In the genomic region with DNA sequence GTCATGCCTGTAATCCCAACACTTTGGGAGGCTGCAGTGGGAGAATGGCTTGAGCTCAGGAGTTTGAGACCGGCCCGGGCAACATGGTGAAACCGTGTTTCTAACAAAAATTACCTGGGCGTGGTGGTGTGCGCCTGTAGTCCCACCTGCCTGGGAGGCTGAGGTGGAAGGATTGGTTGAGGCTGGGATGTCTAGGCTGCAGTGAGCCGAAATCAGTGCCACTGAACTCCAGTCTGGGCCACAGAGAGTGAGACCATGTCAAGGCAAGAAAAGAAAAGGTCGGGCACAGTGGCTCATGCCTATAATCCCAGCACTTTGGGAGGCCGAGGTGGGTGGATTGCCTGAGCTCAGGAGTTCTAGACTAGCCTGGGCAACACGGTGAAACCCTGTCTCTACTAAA, we compare ENCODE assay signal across 23 cellular contexts. TPM values are rescaled to one million over a fixed set of nuclear protein-coding genes. Genes with fewer than 3 reads are reported as not detected.
DNase-seq lines count a peak whose midpoint lies in the region; ATAC-seq, FAIRE-seq and TF ChIP-seq lines count a peak whose summit lies in the region.
"Had no signal": no experiment of that assay in that cellular context is flagged by ENCODE, and none has a peak within 500 bp of the region (broad histone marks: within the 10 kb centered on the region; RNA-seq: fewer than 3 reads in every experiment).

No MANE protein-coding gene starts in this region.

- POLR2A ChIA-PET in Panc1 (lab: Charles Lee) (no interaction called here), H1 (lab: Charles Lee; ENCODE audit: partially characterized antibody) (no interaction called here)

- H3K4ac ChIP-seq in H1 (replicated peaks; ENCODE audit: insufficient read length, low read depth, low read length): no peak overlapping the region

- H4K20me1 ChIP-seq in H1 (replicated peaks in 1 of 2; ENCODE audit: control insufficient read depth in 1 of 2, insufficient read depth in 2 of 2, low read length in 2 of 2) (no peaks in the 10 kb centered on the region), neural progenitor cell (ENCODE audit: low read depth) (no peaks in the 10 kb centered on the region)

- intact Hi-C loops in Panc1 (cut with micrococcal nuclease; ENCODE audit: unreplicated experiment): loop anchor here (5.0 kb wide), 2 partner anchors 39 to 124 kb away; no protein-coding TSS in a partner anchor

- H2AK5ac ChIP-seq in H1 (ENCODE audit: low read depth, low read length): peak overlapping the region; percentile 24; the same call in 1 of the 2 replicates

- H3K27me3 Mint-ChIP-seq in neural progenitor cell (ENCODE audit: insufficient read depth, low read depth): peaks cover 7% of the 10 kb centered on the region
- no peaks in the 10 kb centered on the region for H3K27me3 Mint-ChIP-seq in stimulated activated memory B cell treated with anti-CD40 and anti-IgM and Interleukin-4, amounts not matched to agents 10 μg/mL and 1 μg/mL and 100 μg/mL, for 72 hours

- H4K8ac ChIP-seq in H1 (ENCODE audit: extremely low read depth, insufficient read depth, low read length): no peak overlapping the region; the same call in 1 of the 2 replicates

- H3K27me3 ChIP-seq in Panc1 (ENCODE audit: control insufficient read depth, insufficient read depth, low read length): no peaks in the 10 kb centered on the region
- no peaks in the 10 kb centered on the region for H3K27me3 ChIP-seq in H1 (replicated peaks in 1 of 4; ENCODE audit: control insufficient read depth in 3 of 4, extremely low read depth in 1 of 4, insufficient read depth in 3 of 4, low read length in 3 of 4)
- H3K27me3 ChIP-seq in neural progenitor cell: no peaks in the 10 kb centered on the region

- H3K9me3 ChIP-seq in Panc1 (ENCODE audit: control insufficient read depth, insufficient read depth, low read depth, low read length) (no peaks in the 10 kb centered on the region), H1 (ENCODE audit: insufficient read depth in 2 of 2, low read depth in 1 of 2, low read length in 1 of 2) (no peaks in the 10 kb centered on the region), neural progenitor cell (ENCODE audit: low read depth) (no peaks in the 10 kb centered on the region)

- H4K5ac ChIP-seq in H1 (ENCODE audit: insufficient read length, low read depth, low read length): no peak overlapping the region

- no peaks in the 10 kb centered on the region for H3K36me3 Mint-ChIP-seq in neural progenitor cell
- no peaks in the 10 kb centered on the region for H3K36me3 Mint-ChIP-seq in stimulated activated memory B cell treated with anti-CD40 and anti-IgM and Interleukin-4, amounts not matched to agents 10 μg/mL and 1 μg/mL and 100 μg/mL, for 72 hours

- H3K4me3 ChIP-seq in Panc1 (ENCODE audit: low read depth in 2 of 2, low read length in 2 of 2) (no peak overlapping the region), H1 (ENCODE audit: extremely low read depth in 1 of 4, insufficient read depth in 2 of 4, low read depth in 3 of 4, low read length in 4 of 4) (no peak overlapping the region), neural progenitor cell (no peak overlapping the region)
- H3K4me3 ChIP-seq: GM23248 had no signal

- no peaks in the 10 kb centered on the region for H3K23me2 ChIP-seq in H1 (ENCODE audit: low read depth, low read length)

- 95% methylated on average over 8 of the region's 9 CpGs; no CpG with 5 or more reads in 1 of the 2 experiments for WGBS in H1 (ENCODE audit: extremely low coverage in 1 of 2, insufficient coverage in 1 of 2, insufficient read length in 1 of 2, insufficient replicate concordance in 2 of 2, low coverage in 1 of 2, low lambda C conversion rate in 2 of 2, missing lambda C conversion rate in 1 of 2), 2 experiments

- H3K4me1 ChIP-seq in Panc1 (ENCODE audit: control insufficient read depth, insufficient read depth, low read length): peaks cover 36% of the 10 kb centered on the region
- peaks cover 0 to 4% (median 4%) of the 10 kb centered on the region in 4 experiments; a peak in 4 of 7 replicates for H3K4me1 ChIP-seq in H1 (replicated peaks in 1 of 4; ENCODE audit: control insufficient read depth in 3 of 4, insufficient read depth in 4 of 4, low read length in 3 of 4)
- peaks cover 3% of the 10 kb centered on the region for H3K4me1 ChIP-seq in neural progenitor cell

- H3K36me3 ChIP-seq in Panc1 (ENCODE audit: control insufficient read depth, insufficient read depth, low read length): no peaks in the 10 kb centered on the region
- H3K36me3 ChIP-seq in H1 (ENCODE audit: control insufficient read depth in 2 of 4, insufficient read depth in 4 of 4, low read length in 3 of 4): no peaks in the 10 kb centered on the region
- no peaks in the 10 kb centered on the region for H3K36me3 ChIP-seq in neural progenitor cell

- H2BK5ac ChIP-seq in H1 (ENCODE audit: low read depth, low read length): no peak overlapping the region

- peaks cover 18% of the 10 kb centered on the region for H3K4me1 Mint-ChIP-seq in neural progenitor cell
- peaks cover 14% of the 10 kb centered on the region for H3K4me1 Mint-ChIP-seq in stimulated activated memory B cell treated with anti-CD40 and anti-IgM and Interleukin-4, amounts not matched to agents 10 μg/mL and 1 μg/mL and 100 μg/mL, for 72 hours

- H3K79me1 ChIP-seq in H1 (ENCODE audit: low read depth, low read length): no peaks in the 10 kb centered on the region

- no peak for TF ChIP-seq RAD21 in H1 (IDR thresholded peaks at IDR 0.05 in 1 of 2, conservative IDR thresholded peaks at IDR 0.05 in 1 of 2; ENCODE audit: low read depth in 2 of 2, low read length in 2 of 2)

- no peak overlapping the region for H3K23ac ChIP-seq in H1 (ENCODE audit: insufficient read length)

- no peak overlapping the region for H3K18ac ChIP-seq in H1 (ENCODE audit: extremely low read depth, low read length)

- H2BK120ac ChIP-seq in H1 (replicated peaks; ENCODE audit: low read depth, low read length): no peak overlapping the region

- peak overlapping the region; percentile 42 for H3K27ac Mint-ChIP-seq in neural progenitor cell
- H3K27ac Mint-ChIP-seq in stimulated activated memory B cell treated with anti-CD40 and anti-IgM and Interleukin-4, amounts not matched to agents 10 μg/mL and 1 μg/mL and 100 μg/mL, for 72 hours: peak overlapping the region; percentile 57
- H3K27ac Mint-ChIP-seq: H9 had no signal

- no peak for ATAC-seq in Panc1
- ATAC-seq in stimulated activated memory B cell treated with anti-CD40 and anti-IgM and Interleukin-4, amounts not matched to agents 10 μg/mL and 1 μg/mL and 100 μg/mL, for 72 hours: no peak

- in situ Hi-C loops in Panc1 (cut with HindIII; ENCODE audit: low pct_unique_long_range_greater_than_20kb, low sequenced_read_pairs): no loop called here

- no peak overlapping the region for H2BK15ac ChIP-seq in H1 (ENCODE audit: low read length)

- H3K79me2 ChIP-seq in H1 (ENCODE audit: control insufficient read depth in 1 of 2, insufficient read depth in 2 of 2, low read length in 2 of 2): no peaks in the 10 kb centered on the region
- no peaks in the 10 kb centered on the region for H3K79me2 ChIP-seq in neural progenitor cell (ENCODE audit: low read depth)

- H3K27ac ChIP-seq in Panc1 (ENCODE audit: low read length) (peak overlapping the region; percentile 99), H1 (ENCODE audit: low read depth, low read length) (no peak overlapping the region), neural progenitor cell (no peak overlapping the region)
- H3K27ac ChIP-seq: GM23248, RWPE1 had no signal

- DNase-seq in Panc1 (ENCODE audit: low read depth, low spot score) (no peak), H1 (ENCODE audit: low read depth in 1 of 2, low spot score in 2 of 2) (no peak), neural progenitor cell (ENCODE audit: low spot score) (no peak), DMS53 (lab: John Stamatoyannopoulos, UW) (no peak), NCI-H1105 (lab: John Stamatoyannopoulos, UW) (no peak), NCI-H2081 (lab: John Stamatoyannopoulos, UW) (no peak)
- DNase-seq: ACHN, GM23248, H9, KBM-7, MV-4-11, NCI-H1105 treated with DMSO at 0.1 percent for 48 hours, NCI-H146, NCI-H2029 treated with DMSO at 0.1 percent for 48 hours, NCI-H2227 treated with DMSO at 0.1 percent for 48 hours, NCI-H526 treated with DMSO at 0.1 percent for 48 hours, SHP77 treated with DMSO at 0.1 percent for 48 hours, SW 1271 had no signal

- TF ChIP-seq EP300 in H1 (IDR thresholded peaks at IDR 0.05; ENCODE audit: borderline replicate concordance in 1 of 2, low read depth in 2 of 2, low read length in 2 of 2): no peak

- no peak for FAIRE-seq in H1 (lab: Jason Lieb, UNC)
- FAIRE-seq: D721Med, GM18507, HTR-8/SVneo had no signal

- peaks cover 2% of the 10 kb centered on the region for H3K9me3 Mint-ChIP-seq in neural progenitor cell
- H3K9me3 Mint-ChIP-seq in stimulated activated memory B cell treated with anti-CD40 and anti-IgM and Interleukin-4, amounts not matched to agents 10 μg/mL and 1 μg/mL and 100 μg/mL, for 72 hours: no peaks in the 10 kb centered on the region

- H3K9ac ChIP-seq in H1 (replicated peaks in 1 of 4; ENCODE audit: extremely low read depth in 1 of 4, low read depth in 3 of 4, low read length in 3 of 4): no peak overlapping the region
- no peak overlapping the region for H3K9ac ChIP-seq in neural progenitor cell
- H3K9ac ChIP-seq: GM23248 had no signal

- no TSS peak for BruUV-seq in Panc1 (replicated peaks; lab: Mats Ljungman, UMichigan)

- H3K4me3 Mint-ChIP-seq in neural progenitor cell: no peak overlapping the region
- no peak overlapping the region for H3K4me3 Mint-ChIP-seq in stimulated activated memory B cell treated with anti-CD40 and anti-IgM and Interleukin-4, amounts not matched to agents 10 μg/mL and 1 μg/mL and 100 μg/mL, for 72 hours
- H3K4me3 Mint-ChIP-seq: H9 had no signal

- no peak for TF ChIP-seq CTCF in Panc1 (IDR thresholded peaks at IDR 0.05)
- no peak for TF ChIP-seq CTCF in H1 (IDR thresholded peaks at IDR 0.05; ENCODE audit: control extremely low read depth in 1 of 3, insufficient read depth in 1 of 3, low read depth in 1 of 3, low read length in 3 of 3)
- TF ChIP-seq CTCF in neural progenitor cell (IDR thresholded peaks at IDR 0.05): no peak

- no peak for TF ChIP-seq POLR2A in H1 (IDR thresholded peaks at IDR 0.05; ENCODE audit: control extremely low read depth in 1 of 2, low read depth in 2 of 2, low read length in 2 of 2)

- H2BK12ac ChIP-seq in H1 (ENCODE audit: low read depth, low read length): no peak overlapping the region

- no peak overlapping the region for H3K14ac ChIP-seq in H1 (ENCODE audit: insufficient read length)

- H2AFZ ChIP-seq in H1 (ENCODE audit: low read length) (no peak overlapping the region), neural progenitor cell (replicated peaks) (no peak overlapping the region)

- H3K4me2 ChIP-seq in H1 (ENCODE audit: insufficient read depth in 1 of 2, low read depth in 2 of 2, low read length in 2 of 2): no peak overlapping the region
- H3K4me2 ChIP-seq in neural progenitor cell: no peak overlapping the region

- no peak overlapping the region for H2BK20ac ChIP-seq in H1 (ENCODE audit: low read length)

- peaks cover 16% of the 10 kb centered on the region for H3F3A ChIP-seq in neural progenitor cell (ENCODE audit: low read depth)

- no peak overlapping the region for H4K91ac ChIP-seq in H1 (replicated peaks; ENCODE audit: insufficient read length, low read length)

- CTCF ChIA-PET in Panc1 (lab: Charles Lee): interaction anchor here (1.1 kb wide), 1 partner anchor 37 kb away, joined by 18 read pairs; no protein-coding TSS in a partner anchor
- CTCF ChIA-PET in H1 (lab: Charles Lee; ENCODE audit: partially characterized antibody): interaction anchor here (1.1 to 6.0 kb wide), 5 partner anchors 20 to 164 kb away, joined by 3 to 57 read pairs (median 6); no protein-coding TSS in a partner anchor

- no peak overlapping the region for H3K56ac ChIP-seq in H1 (replicated peaks; ENCODE audit: insufficient read length, low read depth, low read length)

RNA-seq across cellular contexts. Expression of a gene that starts 8.2 kb away (rescaled TPM):
- total RNA-seq in Panc1 (2021; ENCODE audit: unreplicated experiment): 34.8 TPM
- 76.6 TPM for polyA plus RNA-seq in Panc1 (2012; ENCODE audit: insufficient read length)
- 21.2 and 21.4 TPM in 2 replicates for total RNA-seq in H1 (2021; fragmentation: NEBNext Ultra II Directional; extraction: Animal tissue kit (Norgen Biotek cat#: 25700))
- polyA plus RNA-seq in H1 (2011; rRNA removed): 22.4 and 23.6 TPM in 2 replicates
- polyA plus RNA-seq in H1 (2011; cell fraction: cytosol; rRNA removed): 38.7 TPM
- 30.4 TPM for polyA plus RNA-seq in H1 (2011; cell fraction: nucleus; rRNA removed)
- polyA plus RNA-seq in H1 (2012, experiment 1 of 2): 20.6 to 32.3 TPM (median 27.0 TPM) in 4 replicates
- 17.8 TPM for polyA plus RNA-seq in H1 (2012, experiment 2 of 2)
- 9.6 TPM for polyA plus RNA-seq in H1 (2013, experiment 1 of 2)
- polyA plus RNA-seq in H1 (2013, experiment 2 of 2): 8.0 TPM
- polyA minus RNA-seq in H1 (2011; rRNA and poly(A)+ RNA removed): 9.7 and 10.2 TPM in 2 replicates
- 10.0 TPM for polyA minus RNA-seq in H1 (2011; cell fraction: cytosol; rRNA and poly(A)+ RNA removed)
- polyA minus RNA-seq in H1 (2011; cell fraction: nucleus; rRNA and poly(A)+ RNA removed): 7.3 TPM
- 15.3 and 24.1 TPM in 2 replicates for total RNA-seq in neural progenitor cell (ENCODE audit: low replicate concordance)

RNA-seq across cellular contexts. Expression of a gene that starts 55.3 kb away (rescaled TPM):
- total RNA-seq in Panc1 (2021; ENCODE audit: unreplicated experiment): 132 TPM
- 11.2 TPM for polyA plus RNA-seq in Panc1 (2012; ENCODE audit: insufficient read length)
- total RNA-seq in H1 (2021; fragmentation: NEBNext Ultra II Directional; extraction: Animal tissue kit (Norgen Biotek cat#: 25700)): 27.3 and 34.1 TPM in 2 replicates
- 3.3 and 5.2 TPM in 2 replicates for polyA plus RNA-seq in H1 (2011; rRNA removed)
- polyA plus RNA-seq in H1 (2011; cell fraction: cytosol; rRNA removed): 5.0 TPM
- polyA plus RNA-seq in H1 (2011; cell fraction: nucleus; rRNA removed): 2.2 TPM
- polyA plus RNA-seq in H1 (2012, experiment 1 of 2): 3.3 to 5.1 TPM (median 3.8 TPM) in 4 replicates
- 1.2 TPM for polyA plus RNA-seq in H1 (2012, experiment 2 of 2)
- 5.8 TPM for polyA plus RNA-seq in H1 (2013, experiment 1 of 2)
- polyA plus RNA-seq in H1 (2013, experiment 2 of 2): 5.6 TPM
- polyA minus RNA-seq in H1 (2011; rRNA and poly(A)+ RNA removed): 12.2 and 13.7 TPM in 2 replicates
- polyA minus RNA-seq in H1 (2011; cell fraction: cytosol; rRNA and poly(A)+ RNA removed): 16.4 TPM
- polyA minus RNA-seq in H1 (2011; cell fraction: nucleus; rRNA and poly(A)+ RNA removed): 6.4 TPM
- 31.0 and 45.7 TPM in 2 replicates for total RNA-seq in neural progenitor cell (ENCODE audit: low replicate concordance)
- total RNA-seq: GM23248 had no signal
